In the genomic region with DNA sequence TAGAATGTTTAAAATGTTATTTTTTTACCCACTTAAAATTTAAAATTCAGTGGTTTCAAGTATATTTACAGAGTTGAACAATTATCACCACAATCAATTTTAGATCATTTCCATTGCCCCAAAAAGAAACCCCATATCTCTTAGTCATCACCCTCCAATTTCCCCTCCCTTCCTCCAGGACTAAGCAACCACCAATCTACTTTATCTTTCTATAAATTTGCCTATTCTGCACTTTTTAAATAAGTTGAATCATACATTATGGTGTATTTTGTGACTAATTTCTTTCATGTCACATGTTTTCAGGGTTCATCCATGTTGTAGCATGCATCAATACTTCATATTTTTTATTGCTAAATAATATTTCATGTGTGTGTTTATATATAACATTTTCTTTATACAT, we compare ENCODE assay signal across 1 cellular context.
A peak's percentile ranks its signal among the peaks of the same experiment; 100 is the strongest.
TF ChIP-seq lines count a peak whose summit lies in the region.

No MANE protein-coding gene starts in this region.

TF ChIP-seq in K562, 482 proteins besides CTCF, POLR2A, EP300 and RAD21 (continued from another document):
- TF ChIP-seq ZNF778 (CRISPR knock-in tag; IDR thresholded peaks at IDR 0.05) (no peak), KLF10 (CRISPR knock-in tag; IDR thresholded peaks at IDR 0.05) (no peak), C11orf30 (IDR thresholded peaks at IDR 0.05; ENCODE audit: low read depth) (peak; percentile 56), ZNF408 (CRISPR knock-in tag; IDR thresholded peaks at IDR 0.05; ENCODE audit: low read depth) (no peak), JUNB (CRISPR knock-in tag; conservative IDR thresholded peaks at IDR 0.05) (no peak), PHB (CRISPR knock-in tag; IDR thresholded peaks at IDR 0.05) (no peak), MAFF (IDR thresholded peaks at IDR 0.05; ENCODE audit: low read length) (peak; percentile 12; the same call in 1 of the 2 replicates), MYBL2 (IDR thresholded peaks at IDR 0.05; ENCODE audit: low read depth) (no peak), MYBL2 (CRISPR knock-in tag; IDR thresholded peaks at IDR 0.05; ENCODE audit: borderline replicate concordance) (no peak)
